Comparison of ENCODE assay signal across 8 cellular contexts in the genomic region with DNA sequence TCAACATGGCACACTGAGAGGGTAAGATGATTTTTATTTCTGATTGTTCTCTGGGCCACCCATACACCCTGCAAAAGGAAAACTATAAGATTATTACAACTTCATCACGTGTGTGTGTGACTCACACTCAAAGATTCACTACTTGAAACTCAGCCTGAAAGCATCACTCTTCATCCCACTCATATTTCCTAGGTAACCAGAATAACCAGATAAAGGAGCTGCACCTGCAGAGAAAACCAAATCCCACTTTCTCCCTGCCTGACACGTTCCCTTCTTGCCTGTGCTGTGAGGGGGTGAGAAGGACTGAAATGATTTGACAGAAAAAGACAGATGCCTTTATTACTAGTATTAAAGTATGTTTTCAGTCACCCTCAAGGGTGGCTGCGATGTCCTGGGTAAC.
DNase-seq lines count a peak whose midpoint lies in the region; ATAC-seq and TF ChIP-seq lines count a peak whose summit lies in the region.

No MANE protein-coding gene starts in this region.

- ATAC-seq in Right ventricle myocardium superior (ENCODE audit: poor library complexity) (no peak), HG03521 (IDR thresholded peaks at IDR 0.05; ENCODE audit: unreplicated experiment) (peak; percentile 45)
- ATAC-seq in stimulated activated naive CD8-positive, alpha-beta T cell treated with anti-CD3 and anti-CD28 coated beads, Interleukin-15, amount 100 ng/mL, for 72 hours: peak; percentile 85

- H3K4me1 ChIP-seq in right atrium auricular region (peaks cover 0 to 66% of the 10 kb centered on the region in 2 donors), esophagus (ENCODE audit: control insufficient read depth in 2 of 2, insufficient read depth in 2 of 2, low read length in 1 of 2) (peaks cover 0 to 3% of the 10 kb centered on the region in 2 donors)
- H3K4me1 ChIP-seq in effector memory CD4-positive, alpha-beta T cell (ENCODE audit: control insufficient read depth, insufficient read depth, low read length, poor library complexity, severe bottlenecking): no peaks in the 10 kb centered on the region

- no peaks in the 10 kb centered on the region for H3K9me3 Mint-ChIP-seq in stimulated activated naive CD8-positive, alpha-beta T cell treated with anti-CD3 and anti-CD28 coated beads, Interleukin-15, amount 100 ng/mL, for 72 hours

- peaks cover 50% of the 10 kb centered on the region for H3K4me1 Mint-ChIP-seq in stimulated activated naive CD8-positive, alpha-beta T cell treated with anti-CD3 and anti-CD28 coated beads, Interleukin-15, amount 100 ng/mL, for 72 hours

- no peaks in the 10 kb centered on the region for H3K9me3 ChIP-seq in right atrium auricular region
- no peaks in the 10 kb centered on the region for H3K9me3 ChIP-seq in esophagus (ENCODE audit: control insufficient read depth in 2 of 2, insufficient read depth in 1 of 2, low read depth in 1 of 2, low read length in 1 of 2)
- H3K9me3 ChIP-seq in effector memory CD4-positive, alpha-beta T cell (ENCODE audit: control insufficient read depth, low read length): no peaks in the 10 kb centered on the region

- no peak for TF ChIP-seq CTCF in right atrium auricular region (IDR thresholded peaks at IDR 0.05)

- peak overlapping the region; percentile 36 to 63 for H3K4me3 Mint-ChIP-seq in stimulated activated naive CD8-positive, alpha-beta T cell treated with anti-CD3 and anti-CD28 coated beads, Interleukin-15, amount 100 ng/mL, for 72 hours

- H3K27me3 Mint-ChIP-seq in stimulated activated naive CD8-positive, alpha-beta T cell treated with anti-CD3 and anti-CD28 coated beads, Interleukin-15, amount 100 ng/mL, for 72 hours: no peaks in the 10 kb centered on the region

- H3K27me3 ChIP-seq in right atrium auricular region (no peaks in the 10 kb centered on the region), esophagus (ENCODE audit: control insufficient read depth in 1 of 2, insufficient read depth in 2 of 2, low read length in 2 of 2) (no peaks in the 10 kb centered on the region)
- H3K27me3 ChIP-seq in effector memory CD4-positive, alpha-beta T cell (replicated peaks; ENCODE audit: control insufficient read depth, insufficient read depth, low read length, poor library complexity, severe bottlenecking): no peaks in the 10 kb centered on the region

- 39 to 47% methylated on average over 3 of the region's 3 CpGs for WGBS in esophagus, 2 donors

- no peaks in the 10 kb centered on the region for H3K36me3 ChIP-seq in right atrium auricular region
- no peaks in the 10 kb centered on the region for H3K36me3 ChIP-seq in esophagus (ENCODE audit: control insufficient read depth in 2 of 2, insufficient read depth in 2 of 2, low read length in 1 of 2)
- no peaks in the 10 kb centered on the region for H3K36me3 ChIP-seq in effector memory CD4-positive, alpha-beta T cell (ENCODE audit: control insufficient read depth, insufficient read depth, low read length)

- DNase-seq in right atrium auricular region (ENCODE audit: low spot score) (no peak), Right ventricle myocardium superior (no peak), Kasumi-1 (lab: John Stamatoyannopoulos, UW) (no peak), NCI-H2107 (lab: John Stamatoyannopoulos, UW) (no peak)
- peak; percentile 36 to 67 for DNase-seq in stimulated activated naive CD8-positive, alpha-beta T cell treated with anti-CD3 and anti-CD28 coated beads, Interleukin-15, amount 100 ng/mL, for 72 hours
- DNase-seq in effector memory CD4-positive, alpha-beta T cell: no peak

- H3K27ac Mint-ChIP-seq in stimulated activated naive CD8-positive, alpha-beta T cell treated with anti-CD3 and anti-CD28 coated beads, Interleukin-15, amount 100 ng/mL, for 72 hours: peak overlapping the region; percentile 44 to 87

- H3K27ac ChIP-seq in right atrium auricular region (peak overlapping the region; percentile 57 to 75), esophagus (ENCODE audit: low read depth in 2 of 2, low read length in 1 of 2) (peak overlapping the region; percentile 49 to 63)
- H3K27ac ChIP-seq in effector memory CD4-positive, alpha-beta T cell (ENCODE audit: insufficient read depth, low read length, poor library complexity, severe bottlenecking): no peak overlapping the region

- H3K4me3 ChIP-seq in right atrium auricular region (no peak overlapping the region), esophagus (ENCODE audit: low read depth in 1 of 2, low read length in 2 of 2) (no peak overlapping the region)
- no peak overlapping the region for H3K4me3 ChIP-seq in effector memory CD4-positive, alpha-beta T cell (ENCODE audit: insufficient read depth, low read depth, low read length, poor library complexity, severe bottlenecking)

- intact Hi-C loops in Right ventricle myocardium superior (cut with DNase I): no loop called here

Comparison
In these comparisons a context has a peak if more than half of its experiments do, and no peak if none do; other contexts are left out.
1. DNase-seq: peak in stimulated activated naive CD8-positive, alpha-beta T cell treated with anti-CD3 and anti-CD28 coated beads, Interleukin-15, amount 100 ng/mL, for 72 hours (2 of 2); none in right atrium auricular region (single experiment), Right ventricle myocardium superior (single experiment), effector memory CD4-positive, alpha-beta T cell (0 of 3), Kasumi-1 (0 of 2) and NCI-H2107 (single experiment).